In the genomic region with DNA sequence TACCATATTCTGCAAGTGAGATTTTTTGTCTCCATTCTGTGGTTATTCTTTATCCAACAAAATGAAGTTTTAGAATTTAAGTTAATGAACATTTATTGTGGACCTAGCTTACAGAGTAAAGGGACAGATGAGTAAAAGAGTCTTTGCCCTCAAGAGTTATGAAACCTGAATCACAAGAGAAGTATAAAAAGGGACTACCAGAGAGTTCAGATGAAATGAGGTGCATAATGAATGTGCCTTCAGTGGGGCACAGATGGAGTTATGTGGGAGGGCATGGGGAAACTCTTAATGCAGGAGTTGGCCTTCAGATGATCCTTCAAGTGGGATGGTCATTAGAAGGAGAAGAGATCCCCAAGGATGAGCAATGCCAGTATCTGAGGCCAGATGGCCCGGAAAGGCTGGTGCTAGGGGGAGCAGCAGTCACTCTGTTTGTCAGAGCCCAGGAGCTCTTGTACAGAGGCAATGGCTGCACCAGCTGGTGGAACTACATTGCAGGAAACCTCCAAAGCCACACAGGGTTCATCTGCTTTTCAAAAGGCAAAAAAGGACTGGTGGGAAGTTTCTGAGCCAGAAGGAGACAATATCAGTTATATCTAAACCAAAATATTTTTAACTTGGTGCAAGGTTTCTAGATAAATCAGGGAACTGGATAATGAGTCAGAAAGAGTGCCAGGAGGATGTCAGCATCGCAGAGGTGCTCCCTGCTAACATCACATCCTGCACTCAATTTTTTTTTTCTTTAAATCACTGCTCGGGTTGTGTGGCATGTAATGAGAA, we compare ENCODE assay signal across 8 cellular contexts.
A peak's percentile ranks its signal among the peaks of the same experiment; 100 is the strongest.
DNase-seq lines count a peak whose midpoint lies in the region; ATAC-seq lines count a peak whose summit lies in the region.

No MANE protein-coding gene starts in this region.

- ATAC-seq in activated CD4-positive, alpha-beta T cell treated with anti-CD3 and anti-CD28 coated beads for 36 hours = peak; percentile 76
- peak; percentile 32 for ATAC-seq in HG02970 (IDR thresholded peaks at IDR 0.05; ENCODE audit: low FRiP score, unreplicated experiment)
- peak; percentile 74 to 79 for ATAC-seq in activated naive CD4-positive, alpha-beta T cell treated with anti-CD3 and anti-CD28 coated beads, Interleukin-2, amount 50 U/mL, for 72 hours
- no peak for ATAC-seq in HG03039 (IDR thresholded peaks at IDR 0.05; ENCODE audit: unreplicated experiment)

- peak overlapping the region; percentile 77 for H3K27ac Mint-ChIP-seq in activated CD4-positive, alpha-beta T cell treated with anti-CD3 and anti-CD28 coated beads for 36 hours
- H3K27ac Mint-ChIP-seq in activated naive CD4-positive, alpha-beta T cell treated with anti-CD3 and anti-CD28 coated beads, Interleukin-2, amount 50 U/mL, for 72 hours = peak overlapping the region; percentile 51 to 77

- no peaks in the 10 kb centered on the region for H3K4me1 ChIP-seq in SJCRH30

- DNase-seq in activated CD4-positive, alpha-beta T cell treated with anti-CD3 and anti-CD28 coated beads for 36 hours = peak; percentile 67
- DNase-seq in activated CD4-positive, alpha-beta T cell treated with anti-CD3 and anti-CD28 coated beads for 4 hours = no peak
- DNase-seq in activated naive CD4-positive, alpha-beta T cell treated with anti-CD3 and anti-CD28 coated beads, Interleukin-2, amount 50 U/mL, for 72 hours (ENCODE audit: low spot score in 2 of 2) = peak in 1 of 2 donors; percentile 33
- DNase-seq in stimulated activated CD4-positive, alpha-beta T cell treated with anti-CD3 and anti-CD28 coated beads, Interleukin-4, amount 100 ng/mL, for 24 hours = peak; percentile 44
- no peak for DNase-seq in SJCRH30
- no peak for DNase-seq in NCI-H2081 treated with DMSO at 0.1 percent for 48 hours (lab: John Stamatoyannopoulos, UW)

- H3K36me3 Mint-ChIP-seq in activated CD4-positive, alpha-beta T cell treated with anti-CD3 and anti-CD28 coated beads for 36 hours (ENCODE audit: low read depth) = peaks cover 6% of the 10 kb centered on the region
- H3K36me3 Mint-ChIP-seq in activated naive CD4-positive, alpha-beta T cell treated with anti-CD3 and anti-CD28 coated beads, Interleukin-2, amount 50 U/mL, for 72 hours = peaks cover 11 to 13% of the 10 kb centered on the region in 2 donors

- H3K36me3 ChIP-seq in SJCRH30 = no peaks in the 10 kb centered on the region

- no peak overlapping the region for H3K4me3 Mint-ChIP-seq in activated CD4-positive, alpha-beta T cell treated with anti-CD3 and anti-CD28 coated beads for 36 hours

- POLR2A ChIA-PET in activated CD4-positive, alpha-beta T cell treated with anti-CD3 and anti-CD28 coated beads for 36 hours (lab: Charles Lee) = no interaction called here

- no peaks in the 10 kb centered on the region for H3K9me3 ChIP-seq in SJCRH30 (replicated peaks)

- no peaks in the 10 kb centered on the region for H3K27me3 Mint-ChIP-seq in activated CD4-positive, alpha-beta T cell treated with anti-CD3 and anti-CD28 coated beads for 36 hours

- H3K4me3 ChIP-seq in SJCRH30 = no peak overlapping the region

- H3K27ac ChIP-seq in SJCRH30 = no peak overlapping the region

- peaks cover 30% of the 10 kb centered on the region for H3K4me1 Mint-ChIP-seq in activated CD4-positive, alpha-beta T cell treated with anti-CD3 and anti-CD28 coated beads for 36 hours

- H3K9me3 Mint-ChIP-seq in activated CD4-positive, alpha-beta T cell treated with anti-CD3 and anti-CD28 coated beads for 36 hours (ENCODE audit: low read depth) = peaks cover 10% of the 10 kb centered on the region
- H3K9me3 Mint-ChIP-seq in activated naive CD4-positive, alpha-beta T cell treated with anti-CD3 and anti-CD28 coated beads, Interleukin-2, amount 50 U/mL, for 72 hours = peaks cover 10 to 14% of the 10 kb centered on the region in 2 donors

- no peaks in the 10 kb centered on the region for H3K27me3 ChIP-seq in SJCRH30

- CTCF ChIA-PET in activated CD4-positive, alpha-beta T cell treated with anti-CD3 and anti-CD28 coated beads for 36 hours (lab: Charles Lee) = no interaction called here

- intact Hi-C loops in activated CD4-positive, alpha-beta T cell treated with anti-CD3 and anti-CD28 coated beads for 36 hours (cut with DNase I, micrococcal nuclease) = loop anchor here (1.0 to 5.0 kb wide), 14 partner anchors 16 to 1028 kb away; no protein-coding TSS in a partner anchor

Comparison
In these comparisons a context has a peak if more than half of its experiments do, and no peak if none do; other contexts are left out.
1. DNase-seq: peak in activated CD4-positive, alpha-beta T cell treated with anti-CD3 and anti-CD28 coated beads for 36 hours (single experiment) and stimulated activated CD4-positive, alpha-beta T cell treated with anti-CD3 and anti-CD28 coated beads, Interleukin-4, amount 100 ng/mL, for 24 hours (single experiment); none in activated CD4-positive, alpha-beta T cell treated with anti-CD3 and anti-CD28 coated beads for 4 hours (0 of 2), SJCRH30 (0 of 2) and NCI-H2081 treated with DMSO at 0.1 percent for 48 hours (single experiment).